In the genomic region with DNA sequence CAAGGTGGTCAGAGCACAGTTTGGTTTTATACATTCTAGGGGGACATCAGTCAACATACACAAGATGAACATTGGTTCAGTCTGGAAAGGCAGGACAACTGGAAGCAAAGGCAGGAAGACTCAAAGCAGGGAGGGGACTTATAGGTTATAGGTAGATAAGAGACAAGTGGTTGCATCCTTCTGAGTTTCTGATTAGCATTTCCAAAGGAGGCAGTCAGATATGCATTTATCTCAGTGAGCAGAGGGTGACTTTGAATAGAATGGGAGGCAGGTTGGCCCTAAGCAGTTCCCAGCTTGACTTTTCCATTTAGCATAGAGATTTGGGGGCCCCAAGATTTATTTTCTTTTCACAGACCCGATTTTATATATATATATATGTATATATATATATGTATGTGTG, we compare ENCODE assay signal across 3 cellular contexts. TPM values are rescaled to one million over a fixed set of nuclear protein-coding genes. Genes with fewer than 3 reads are reported as not detected.
"Had no signal": no experiment of that assay in that cellular context is flagged by ENCODE, and none has a peak within 500 bp of the region (broad histone marks: within the 10 kb centered on the region; RNA-seq: fewer than 3 reads in every experiment).

No MANE protein-coding gene starts in this region.

RNA-seq across cellular contexts. Expression of a gene that starts 58.3 kb away (rescaled TPM):
- total RNA-seq: lung microvascular endothelial cell, myocyte had no signal
- polyA plus RNA-seq: keratinocyte had no signal
